8 cellular contexts compared by ENCODE assay signal in the genomic region with DNA sequence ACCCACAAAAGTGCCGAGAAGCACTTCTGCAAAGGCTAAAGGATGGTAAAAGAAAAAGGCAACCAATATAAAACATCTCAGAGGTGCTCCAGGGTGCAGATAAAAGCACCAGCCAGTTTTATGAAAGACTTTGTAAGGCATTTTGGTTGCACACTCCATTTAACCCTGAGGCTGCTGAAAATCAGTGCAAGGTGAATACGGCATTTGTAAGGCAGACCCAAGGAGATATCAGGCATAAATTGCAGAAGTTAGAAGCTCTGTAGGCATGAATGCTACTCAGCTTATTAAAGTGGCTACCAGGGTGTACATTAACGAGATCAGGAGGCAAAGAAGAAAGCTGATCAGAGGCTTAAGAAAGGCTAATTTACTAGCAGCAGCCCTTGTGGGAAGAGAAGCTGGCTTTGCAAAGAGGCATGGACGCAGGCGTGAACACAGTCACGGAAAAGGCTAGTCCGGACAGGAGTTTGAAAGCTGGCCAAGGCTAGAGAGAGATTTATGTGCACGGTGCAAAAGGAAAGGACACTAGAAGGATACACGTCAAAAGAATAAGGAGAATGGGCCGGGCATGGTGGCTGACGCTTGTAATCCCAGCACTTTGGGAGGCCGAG.
DNase-seq lines count a peak whose midpoint lies in the region; ATAC-seq lines count a peak whose summit lies in the region.
"Had no signal": no experiment of that assay in that cellular context is flagged by ENCODE, and none has a peak within 500 bp of the region (broad histone marks: within the 10 kb centered on the region; RNA-seq: fewer than 3 reads in every experiment).

No MANE protein-coding gene starts in this region.

- H3K27me3 Mint-ChIP-seq in activated naive CD8-positive, alpha-beta T cell: no peaks in the 10 kb centered on the region
- no peaks in the 10 kb centered on the region for H3K27me3 Mint-ChIP-seq in stimulated activated naive B cell treated with anti-CD40 and anti-IgM and Interleukin-4, amounts not matched to agents 10 μg/mL and 1 μg/mL and 100 μg/mL, for 72 hours

- peak overlapping the region; percentile 92 for H3K4me3 Mint-ChIP-seq in activated naive CD8-positive, alpha-beta T cell
- peak overlapping the region; percentile 84 to 91 for H3K4me3 Mint-ChIP-seq in stimulated activated naive B cell treated with anti-CD40 and anti-IgM and Interleukin-4, amounts not matched to agents 10 μg/mL and 1 μg/mL and 100 μg/mL, for 72 hours

- H3K4me1 Mint-ChIP-seq in activated naive CD8-positive, alpha-beta T cell (ENCODE audit: low read depth): peaks cover 28% of the 10 kb centered on the region
- peaks cover 20 to 24% of the 10 kb centered on the region in 2 donors for H3K4me1 Mint-ChIP-seq in stimulated activated naive B cell treated with anti-CD40 and anti-IgM and Interleukin-4, amounts not matched to agents 10 μg/mL and 1 μg/mL and 100 μg/mL, for 72 hours

- peak; percentile 29 for DNase-seq in iris pigment epithelial cell (ENCODE audit: low read depth)
- no peak for DNase-seq in stimulated activated naive B cell treated with anti-CD40 and anti-IgM and Interleukin-4, amounts not matched to agents 10 μg/mL and 1 μg/mL and 100 μg/mL, for 72 hours

- peaks cover 5% of the 10 kb centered on the region for H3K9me3 ChIP-seq in KOPT-K1 (ENCODE audit: insufficient read depth, low read length, poor library complexity, severe bottlenecking)

- H3K27ac Mint-ChIP-seq in activated naive CD8-positive, alpha-beta T cell: peak overlapping the region; percentile 93
- H3K27ac Mint-ChIP-seq in stimulated activated naive B cell treated with anti-CD40 and anti-IgM and Interleukin-4, amounts not matched to agents 10 μg/mL and 1 μg/mL and 100 μg/mL, for 72 hours: peak overlapping the region; percentile 94

- no peaks in the 10 kb centered on the region for H3K9me3 Mint-ChIP-seq in activated naive CD8-positive, alpha-beta T cell (ENCODE audit: low read depth)
- H3K9me3 Mint-ChIP-seq in stimulated activated naive B cell treated with anti-CD40 and anti-IgM and Interleukin-4, amounts not matched to agents 10 μg/mL and 1 μg/mL and 100 μg/mL, for 72 hours: peaks cover 0 to 2% of the 10 kb centered on the region in 2 donors
- H3K9me3 Mint-ChIP-seq: neural crest cell had no signal

- no peaks in the 10 kb centered on the region for H3K36me3 Mint-ChIP-seq in activated naive CD8-positive, alpha-beta T cell
- peaks cover 3% of the 10 kb centered on the region in 2 donors for H3K36me3 Mint-ChIP-seq in stimulated activated naive B cell treated with anti-CD40 and anti-IgM and Interleukin-4, amounts not matched to agents 10 μg/mL and 1 μg/mL and 100 μg/mL, for 72 hours

- H3K27ac ChIP-seq in KOPT-K1 (ENCODE audit: low read depth, low read length, poor library complexity, severe bottlenecking): peak overlapping the region; percentile 91

- ATAC-seq in stimulated activated naive B cell treated with anti-CD40 and anti-IgM and Interleukin-4, amounts not matched to agents 10 μg/mL and 1 μg/mL and 100 μg/mL, for 72 hours (replicated peaks): peak; percentile 42 to 61
- ATAC-seq in HG03378 (IDR thresholded peaks at IDR 0.05; ENCODE audit: unreplicated experiment): no peak
- ATAC-seq in GM21423 (IDR thresholded peaks at IDR 0.05; ENCODE audit: unreplicated experiment): no peak
- no peak for ATAC-seq in GM21723 (IDR thresholded peaks at IDR 0.05; ENCODE audit: unreplicated experiment)

- no peaks in the 10 kb centered on the region for H3K36me3 ChIP-seq in KOPT-K1 (ENCODE audit: insufficient read depth, low read length)

Comparison
In these comparisons a context has a peak if more than half of its experiments do, and no peak if none do; other contexts are left out.
1. ATAC-seq: peak in stimulated activated naive B cell treated with anti-CD40 and anti-IgM and Interleukin-4, amounts not matched to agents 10 μg/mL and 1 μg/mL and 100 μg/mL, for 72 hours (2 of 2); none in HG03378 (single experiment), GM21423 (single experiment) and GM21723 (single experiment).